In the genomic region with DNA sequence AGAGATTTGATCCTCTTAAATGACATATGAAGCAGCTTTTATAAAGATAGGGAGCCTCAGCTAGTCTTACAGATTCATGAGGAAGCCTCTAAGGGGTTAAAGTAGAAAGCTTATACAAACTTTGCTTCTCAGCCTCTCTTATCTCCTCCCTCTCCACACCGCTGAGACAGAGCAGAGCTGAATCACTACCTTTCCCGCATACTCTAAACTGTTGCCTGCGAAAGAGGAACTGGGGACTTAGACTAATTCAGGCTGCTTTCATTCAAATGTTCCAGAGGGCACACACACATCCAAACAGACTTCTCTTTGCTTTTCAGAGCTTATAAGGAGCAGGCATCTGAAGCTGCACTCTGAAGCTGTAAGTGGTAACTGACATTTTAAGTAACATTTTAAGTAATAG, we compare ENCODE assay signal across 8 cellular contexts. TPM values are rescaled to one million over a fixed set of nuclear protein-coding genes. Genes with fewer than 3 reads are reported as not detected.
DNase-seq lines count a peak whose midpoint lies in the region; ATAC-seq and TF ChIP-seq lines count a peak whose summit lies in the region.

A gene (plus strand): TSS at position 169 of the 400 bp plus-strand sequence. CDS start 7,213 bp downstream, outside the sequence.

- POLR2A ChIA-PET in OCI-LY7 (lab: Charles Lee) = no interaction called here

- no peak for TF ChIP-seq POLR2A in GM18505 (IDR thresholded peaks at IDR 0.05; ENCODE audit: borderline replicate concordance, extremely low read depth, insufficient read depth, insufficient read length)
- no peak for TF ChIP-seq POLR2A in NB4 (IDR thresholded peaks at IDR 0.05; ENCODE audit: extremely low read depth, insufficient read length)

- no peak within 1 kb of the TSS for H3K4me2 ChIP-seq in OCI-LY7 (ENCODE audit: low read length)

- TF ChIP-seq CTCF in NB4 (IDR thresholded peaks at IDR 0.05; ENCODE audit: low read depth, low read length) = no peak
- TF ChIP-seq CTCF in OCI-LY7 (conservative IDR thresholded peaks at IDR 0.05; ENCODE audit: low read length) = no peak

- no peaks in the 10 kb centered on the region for H3K9me2 ChIP-seq in OCI-LY7 (ENCODE audit: insufficient read depth, low read length)

- H3K4me3 ChIP-seq in NB4 (ENCODE audit: low read depth, low read length) (no peak within 1 kb of the TSS), OCI-LY7 (ENCODE audit: low read depth, low read length, poor library complexity, severe bottlenecking) (no peak within 1 kb of the TSS)

- DNase-seq in NB4 (ENCODE audit: low read depth) = peak; percentile 26
- peak; percentile 9 for DNase-seq in iPS DF 4.7 (ENCODE audit: extremely low read depth, low spot score)
- no peak for DNase-seq in DMS114 treated with DMSO at 0.1 percent for 48 hours (lab: John Stamatoyannopoulos, UW; ENCODE audit: unreplicated experiment)
- DNase-seq in SW480 (ENCODE audit: low spot score) = no peak
- no peak for DNase-seq in NCI-H2196 (lab: John Stamatoyannopoulos, UW; ENCODE audit: unreplicated experiment)
- no peak for DNase-seq in OCI-LY7 (ENCODE audit: low spot score)

- H3K4me1 ChIP-seq in OCI-LY7 (ENCODE audit: insufficient read depth, low read length, poor library complexity, severe bottlenecking) = no peaks in the 10 kb centered on the region

- H3K27ac ChIP-seq in OCI-LY7 (ENCODE audit: low read depth, low read length, poor library complexity, severe bottlenecking) = no peak within 1 kb of the TSS

- ATAC-seq in GM18505 (IDR thresholded peaks at IDR 0.05; ENCODE audit: unreplicated experiment) (peak; percentile 94), GM21786 (IDR thresholded peaks at IDR 0.05; ENCODE audit: unreplicated experiment) (peak; percentile 77)

- no peaks in the 10 kb centered on the region for H3K79me2 ChIP-seq in OCI-LY7 (ENCODE audit: insufficient read depth, low read depth, low read length)

- CTCF ChIA-PET in OCI-LY7 (lab: Charles Lee; ENCODE audit: unreplicated experiment) = no interaction called here

- H3K36me3 ChIP-seq in OCI-LY7 (ENCODE audit: insufficient read depth, low read length) = no peaks in the 10 kb centered on the region

- H3K9me3 ChIP-seq in OCI-LY7 (ENCODE audit: low read length) = no peaks in the 10 kb centered on the region

- no peak within 1 kb of the TSS for H2AFZ ChIP-seq in OCI-LY7 (ENCODE audit: low read length)

- intact Hi-C loops in OCI-LY7 (cut with micrococcal nuclease; ENCODE audit: unreplicated experiment) = no loop called here

- H4K20me1 ChIP-seq in OCI-LY7 (ENCODE audit: insufficient read depth, low read length) = no peaks in the 10 kb centered on the region

- BruUV-seq in OCI-LY7 (replicated peaks; lab: Mats Ljungman, UMichigan) = no TSS peak

RNA-seq across cellular contexts. Expression of the gene that starts here (rescaled TPM):
- total RNA-seq in OCI-LY7 (2014; rRNA removed; shearing (Covaris generic)) = not detected in 2 replicates
- not detected in 2 replicates for total RNA-seq in OCI-LY7 (2022)

Comparison
In these comparisons a context has a peak if more than half of its experiments do, and no peak if none do; other contexts are left out.
1. DNase-seq: peak in NB4 (single experiment) and iPS DF 4.7 (single experiment); none in DMS114 treated with DMSO at 0.1 percent for 48 hours (single experiment), SW480 (single experiment), NCI-H2196 (single experiment) and OCI-LY7 (single experiment).